In the genomic region with DNA sequence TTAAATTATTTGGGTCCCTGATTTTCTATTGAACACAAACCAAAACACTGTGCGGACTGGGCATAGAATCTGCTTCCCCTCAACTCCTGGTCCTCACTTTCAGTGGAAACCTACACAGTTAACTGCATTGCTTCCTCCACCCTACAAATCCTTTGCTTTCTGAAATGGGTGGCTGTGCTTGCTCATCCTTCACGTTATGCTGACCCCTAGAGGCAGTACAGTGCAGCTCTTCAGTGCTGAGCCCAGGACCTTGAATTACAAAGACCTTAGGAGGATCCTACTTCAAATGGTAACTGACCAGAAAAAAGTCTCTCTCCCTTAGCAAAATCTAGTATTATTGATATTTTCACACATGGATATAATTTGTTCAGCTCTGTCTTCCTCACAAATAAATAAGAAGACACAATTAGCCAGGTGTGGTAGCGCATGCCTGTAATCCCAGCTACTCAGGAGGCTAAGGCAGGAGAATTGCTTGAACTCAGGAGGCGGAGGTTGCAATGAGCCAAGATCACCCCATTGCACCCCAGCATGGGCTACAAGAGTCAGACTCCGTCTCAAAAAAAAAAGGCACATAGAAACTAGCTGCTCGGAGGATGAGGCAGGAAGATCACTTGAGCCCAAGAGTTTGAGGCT, we compare ENCODE assay signal across 8 cellular contexts.
DNase-seq lines count a peak whose midpoint lies in the region; ATAC-seq and TF ChIP-seq lines count a peak whose summit lies in the region.

No MANE protein-coding gene starts in this region.

- peak; percentile 91 for TF ChIP-seq CTCF in AG04449 (IDR thresholded peaks at IDR 0.05; ENCODE audit: insufficient read depth, low read length, missing control alignments)
- peak; percentile 81 for TF ChIP-seq CTCF in GM13976 (IDR thresholded peaks at IDR 0.05; ENCODE audit: borderline replicate concordance, control extremely low read depth, extremely low read depth, insufficient read depth, missing control alignments)
- TF ChIP-seq CTCF in epithelial cell of proximal tubule (conservative IDR thresholded peaks at IDR 0.05; ENCODE audit: low read depth, low read length), result peak; percentile 97

- no peaks in the 10 kb centered on the region for H3K4me1 Mint-ChIP-seq in T-helper 2 cell treated with Interferon-gamma antibody and Interleukin-4, amounts not matched to agents 5 μg/mL and 100 μg/mL, for 36 hours (ENCODE audit: low read depth)

- CTCF ChIA-PET in AG04449 (lab: Yijun Ruan, JAX), result interaction anchor here (0.6 to 7.1 kb wide), 18 partner anchors 9 to 304 kb away, joined by 3 to 98 read pairs (median 4); no protein-coding TSS in a partner anchor

- H3K4me3 ChIP-seq in AG04449 (ENCODE audit: low read depth, low read length) (no peak overlapping the region), epithelial cell of proximal tubule (ENCODE audit: low read depth, low read length) (no peak overlapping the region)

- DNase-seq in AG04449 (ENCODE audit: low read depth, low spot score), result no peak
- DNase-seq in GM13976 (ENCODE audit: low spot score), result peak; percentile 70
- DNase-seq in NCI-H146 treated with DMSO at 0.1 percent for 48 hours (lab: John Stamatoyannopoulos, UW; ENCODE audit: unreplicated experiment), result peak; percentile 35
- peak; percentile 10 for DNase-seq in T-helper 2 cell treated with Interferon-gamma antibody and Interleukin-4, amounts not matched to agents 5 μg/mL and 100 μg/mL, for 36 hours (ENCODE audit: low spot score)
- DNase-seq in epithelial cell of proximal tubule (ENCODE audit: low read depth), result no peak
- DNase-seq in myocyte (ENCODE audit: low read depth), result peak; percentile 72

- no peak overlapping the region for H3K4me3 Mint-ChIP-seq in T-helper 2 cell treated with Interferon-gamma antibody and Interleukin-4, amounts not matched to agents 5 μg/mL and 100 μg/mL, for 36 hours

- H3K27ac Mint-ChIP-seq in T-helper 2 cell treated with Interferon-gamma antibody and Interleukin-4, amounts not matched to agents 5 μg/mL and 100 μg/mL, for 36 hours, result no peak overlapping the region

- H3K27me3 Mint-ChIP-seq in T-helper 2 cell treated with Interferon-gamma antibody and Interleukin-4, amounts not matched to agents 5 μg/mL and 100 μg/mL, for 36 hours (ENCODE audit: low read depth), result no peaks in the 10 kb centered on the region

- H3K9me3 Mint-ChIP-seq in T-helper 2 cell treated with Interferon-gamma antibody and Interleukin-4, amounts not matched to agents 5 μg/mL and 100 μg/mL, for 36 hours, result no peaks in the 10 kb centered on the region

- in situ Hi-C loops in GM13976 (cut with MboI; ENCODE audit: low sequenced_read_pairs, unreplicated experiment), result no loop called here

- ATAC-seq in HG02763 (IDR thresholded peaks at IDR 0.05; ENCODE audit: unreplicated experiment) (peak; percentile 86), GM18870 (IDR thresholded peaks at IDR 0.05; ENCODE audit: unreplicated experiment) (no peak)

- POLR2A ChIA-PET in AG04449 (lab: Yijun Ruan, JAX), result interaction anchor here (0.7 kb wide), 1 partner anchor 302 kb away, joined by 5 read pairs; no protein-coding TSS in a partner anchor

- no peaks in the 10 kb centered on the region for H3K36me3 Mint-ChIP-seq in T-helper 2 cell treated with Interferon-gamma antibody and Interleukin-4, amounts not matched to agents 5 μg/mL and 100 μg/mL, for 36 hours (ENCODE audit: low read depth)

Comparison
In these comparisons a context has a peak if more than half of its experiments do, and no peak if none do; other contexts are left out.
1. DNase-seq: peak in GM13976 (single experiment), NCI-H146 treated with DMSO at 0.1 percent for 48 hours (single experiment), T-helper 2 cell treated with Interferon-gamma antibody and Interleukin-4, amounts not matched to agents 5 μg/mL and 100 μg/mL, for 36 hours (single experiment) and myocyte (single experiment); none in AG04449 (single experiment) and epithelial cell of proximal tubule (single experiment).
2. Peak in every context shown above with its lines, with median percentiles within 50 percentile points of each other: CTCF ChIP-seq.